23 cellular contexts compared by ENCODE assay signal in genomic region chr21:46493828-46494227, GRCh38. TPM values are rescaled to one million over a fixed set of nuclear protein-coding genes. Genes with fewer than 3 reads are reported as not detected.
DNase-seq lines count a peak whose midpoint lies in the region; ATAC-seq, FAIRE-seq and TF ChIP-seq lines count a peak whose summit lies in the region.
"Had no signal": no experiment of that assay in that cellular context is flagged by ENCODE, and none has a peak within 500 bp of the region (broad histone marks: within the 10 kb centered on the region; RNA-seq: fewer than 3 reads in every experiment).

No MANE protein-coding gene starts in this region.

- peaks cover 11% of the 10 kb centered on the region for H3K9me1 ChIP-seq in IMR-90 (ENCODE audit: insufficient read depth, low read length)

- TF ChIP-seq RAD21 in HepG2 (CRISPR knock-in tag; IDR thresholded peaks at IDR 0.05) (no peak), IMR-90 (IDR thresholded peaks at IDR 0.05; ENCODE audit: low read length) (no peak)

- H4K5ac ChIP-seq in IMR-90 (ENCODE audit: low read depth, low read length) = no peak overlapping the region

- no peak overlapping the region for H3K14ac ChIP-seq in IMR-90 (replicated peaks; ENCODE audit: low read depth, low read length)

- POLR2A ChIA-PET in HepG2 (lab: Yijun Ruan, JAX) = no interaction called here
- POLR2A ChIA-PET in IMR-90 (lab: Charles Lee; ENCODE audit: unreplicated experiment) = no interaction called here

- no peaks in the 10 kb centered on the region for H3K9me3 ChIP-seq in HepG2 (ENCODE audit: low read length)
- no peaks in the 10 kb centered on the region for H3K9me3 ChIP-seq in right lobe of liver
- H3K9me3 ChIP-seq in IMR-90 (ENCODE audit: control insufficient read depth, insufficient read depth, low read length) = no peaks in the 10 kb centered on the region; the same call in 1 of the 2 replicates
- H3K9me3 ChIP-seq in smooth muscle cell (replicated peaks; ENCODE audit: low read depth) = no peaks in the 10 kb centered on the region
- H3K9me3 ChIP-seq: BE2C, Caco-2 had no signal

- no TSS peak for BruUV-seq in HepG2 (replicated peaks; lab: Mats Ljungman, UMichigan)
- BruUV-seq in IMR-90 (replicated peaks; lab: Mats Ljungman, UMichigan) = no TSS peak

- H3K79me2 ChIP-seq in HepG2 (ENCODE audit: insufficient read depth, low read length) (no peaks in the 10 kb centered on the region), smooth muscle cell (ENCODE audit: low read depth) (peaks cover 4% of the 10 kb centered on the region)

- no peak for ATAC-seq in HepG2
- ATAC-seq in right lobe of liver = no peak
- no peak for ATAC-seq in IMR-90 (ENCODE audit: low read depth)
- ATAC-seq in central memory CD8-positive, alpha-beta T cell (replicated peaks; ENCODE audit: extremely low read depth, poor library complexity, severe bottlenecking) = no peak
- ATAC-seq in stimulated activated effector memory CD8-positive, alpha-beta T cell treated with anti-CD3 and anti-CD28 coated beads, Interleukin-12 subunit alpha, Interleukin-12 subunit beta, amount 100 ng/mL, for 72 hours = no peak
- ATAC-seq: A549 had no signal

- H2AFZ ChIP-seq in HepG2 (ENCODE audit: low read length) (no peak overlapping the region), IMR-90 (replicated peaks; ENCODE audit: low read length, poor library complexity) (no peak overlapping the region), smooth muscle cell (ENCODE audit: low read depth) (no peak overlapping the region)

- WGBS in HepG2 (ENCODE audit: low lambda C conversion rate) = 96% methylated on average over 6 of the region's 6 CpGs
- WGBS in right lobe of liver (ENCODE audit: insufficient coverage, low coverage, low lambda C conversion rate, missing lambda C conversion rate) = 99% methylated on average over 6 of the region's 6 CpGs
- no CpG with 5 or more reads among the region's 6 CpGs for WGBS in IMR-90 (ENCODE audit: extremely low coverage in 2 of 2, insufficient read length in 1 of 2), 2 experiments
- WGBS in smooth muscle cell (ENCODE audit: low lambda C conversion rate) = 99% methylated on average over 6 of the region's 6 CpGs

- H3K36me3 ChIP-seq in HepG2 (replicated peaks in 1 of 2; ENCODE audit: control insufficient read depth in 1 of 2, insufficient read depth in 2 of 2, low read length in 2 of 2) = peaks cover 17 to 37% of the 10 kb centered on the region in 2 experiments
- H3K36me3 ChIP-seq in right lobe of liver = peaks cover 0 to 18% (median under 1%) of the 10 kb centered on the region in 4 donors
- peaks cover 25% of the 10 kb centered on the region for H3K36me3 ChIP-seq in IMR-90 (ENCODE audit: control insufficient read depth, insufficient read depth, low read length)
- peaks cover 9% of the 10 kb centered on the region for H3K36me3 ChIP-seq in smooth muscle cell (ENCODE audit: low read depth)

- no peak for FAIRE-seq in HepG2 (lab: Jason Lieb, UNC)
- FAIRE-seq: A549, G401.6, GM12892 had no signal

- no peaks in the 10 kb centered on the region for H3K9me3 Mint-ChIP-seq in central memory CD8-positive, alpha-beta T cell
- H3K9me3 Mint-ChIP-seq in stimulated activated effector memory CD8-positive, alpha-beta T cell treated with anti-CD3 and anti-CD28 coated beads, Interleukin-12 subunit alpha, Interleukin-12 subunit beta, amount 100 ng/mL, for 72 hours = no peaks in the 10 kb centered on the region
- H3K9me3 Mint-ChIP-seq: CD4-positive, alpha-beta T cell had no signal

- H3K27ac Mint-ChIP-seq in central memory CD8-positive, alpha-beta T cell (ENCODE audit: low read depth) = peak overlapping the region; percentile 24
- peak overlapping the region; percentile 94 for H3K27ac Mint-ChIP-seq in stimulated activated effector memory CD8-positive, alpha-beta T cell treated with anti-CD3 and anti-CD28 coated beads, Interleukin-12 subunit alpha, Interleukin-12 subunit beta, amount 100 ng/mL, for 72 hours
- H3K27ac Mint-ChIP-seq: CD4-positive, alpha-beta T cell had no signal

- TF ChIP-seq POLR2A in HepG2 (IDR thresholded peaks at IDR 0.05; ENCODE audit: insufficient read depth in 1 of 2, low read depth in 2 of 2, low read length in 2 of 2) = no peak
- TF ChIP-seq POLR2A in right lobe of liver (IDR thresholded peaks at IDR 0.05) = no peak
- no peak for TF ChIP-seq POLR2A in IMR-90 (IDR thresholded peaks at IDR 0.05; ENCODE audit: low read depth, low read length)

- H3K27me3 Mint-ChIP-seq in central memory CD8-positive, alpha-beta T cell = no peaks in the 10 kb centered on the region
- H3K27me3 Mint-ChIP-seq: CD4-positive, alpha-beta T cell had no signal

- H4K8ac ChIP-seq in IMR-90 (ENCODE audit: low read depth in 2 of 2, low read length in 2 of 2) = no peak overlapping the region

- dilution Hi-C loops in IMR-90 (cut with HindIII; ENCODE audit: low sequenced_read_pairs, unreplicated experiment) = no loop called here

- no peak overlapping the region for H3K4me2 ChIP-seq in HepG2 (ENCODE audit: low read depth, low read length)
- H3K4me2 ChIP-seq in IMR-90 (ENCODE audit: low read depth, low read length) = no peak overlapping the region
- no peak overlapping the region for H3K4me2 ChIP-seq in smooth muscle cell
- H3K4me2 ChIP-seq: A549; BLaER1 treated with 17β-estradiol and CSF1 and Interleukin-3, amounts not matched to agents 10 nM and 100 nM had no signal

- H3K79me1 ChIP-seq in IMR-90 (ENCODE audit: low read depth in 1 of 2, low read length in 2 of 2) = peaks cover 18 to 38% of the 10 kb centered on the region in 2 experiments

- H4K91ac ChIP-seq in IMR-90 (ENCODE audit: insufficient read depth, low read depth, low read length) = no peak overlapping the region

- no peak overlapping the region for H3K27ac ChIP-seq in HepG2 (ENCODE audit: extremely low read length, insufficient read depth, low read length)
- no peak overlapping the region for H3K27ac ChIP-seq in right lobe of liver
- H3K27ac ChIP-seq in IMR-90 (ENCODE audit: insufficient read depth, low read length) = no peak overlapping the region
- no peak overlapping the region for H3K27ac ChIP-seq in smooth muscle cell (ENCODE audit: low read depth)
- H3K27ac ChIP-seq: A549; BLaER1 treated with 17β-estradiol and CSF1 and Interleukin-3, amounts not matched to agents 10 nM and 100 nM had no signal

- H3K23ac ChIP-seq in IMR-90 (ENCODE audit: low read depth, low read length) = no peak overlapping the region

- H3K4me3 Mint-ChIP-seq in central memory CD8-positive, alpha-beta T cell = no peak overlapping the region
- no peak overlapping the region for H3K4me3 Mint-ChIP-seq in stimulated activated effector memory CD8-positive, alpha-beta T cell treated with anti-CD3 and anti-CD28 coated beads, Interleukin-12 subunit alpha, Interleukin-12 subunit beta, amount 100 ng/mL, for 72 hours
- H3K4me3 Mint-ChIP-seq: CD14-positive monocyte; CD4-positive, alpha-beta T cell had no signal

- in situ Hi-C loops in HepG2 (cut with HindIII; ENCODE audit: extremely low pct_ligation_motif_present, low pct_unique_long_range_greater_than_20kb) = no loop called here
- in situ Hi-C loops in IMR-90 (cut with MboI; ENCODE audit: low sequenced_read_pairs) = no loop called here

- H2AK5ac ChIP-seq in IMR-90 (ENCODE audit: low read depth, low read length) = no peak overlapping the region

- intact Hi-C loops in HepG2 (cut with micrococcal nuclease; ENCODE audit: unreplicated experiment) (no loop called here), right lobe of liver (cut with DNase I) (no loop called here), IMR-90 (cut with micrococcal nuclease) (no loop called here)

- peaks cover 9% of the 10 kb centered on the region for H3K4me1 Mint-ChIP-seq in central memory CD8-positive, alpha-beta T cell
- H3K4me1 Mint-ChIP-seq in stimulated activated effector memory CD8-positive, alpha-beta T cell treated with anti-CD3 and anti-CD28 coated beads, Interleukin-12 subunit alpha, Interleukin-12 subunit beta, amount 100 ng/mL, for 72 hours = peaks cover 23% of the 10 kb centered on the region
- H3K4me1 Mint-ChIP-seq: CD14-positive monocyte had no signal

- no peak for DNase-seq in HepG2 (ENCODE audit: low spot score)
- no peak for DNase-seq in right lobe of liver
- DNase-seq in IMR-90 = no peak
- DNase-seq in central memory CD8-positive, alpha-beta T cell (ENCODE audit: low spot score in 2 of 2) = no peak
- DNase-seq in stimulated activated effector memory CD8-positive, alpha-beta T cell treated with anti-CD3 and anti-CD28 coated beads, Interleukin-12 subunit alpha, Interleukin-12 subunit beta, amount 100 ng/mL, for 72 hours (ENCODE audit: low spot score in 2 of 2) = no peak
- no peak for DNase-seq in COLO668 (lab: John Stamatoyannopoulos, UW; ENCODE audit: unreplicated experiment)
- DNase-seq in smooth muscle cell (lab: John Stamatoyannopoulos, UW; ENCODE audit: unreplicated experiment) = no peak
- DNase-seq: 8988T; ACHN; AML-193; BE2C; Caco-2; CD4-positive, alpha-beta T cell; DMS153; DND-41; GOT3; H7; HCEC 1CT had no signal

- H3K18ac ChIP-seq in IMR-90 (ENCODE audit: low read depth, low read length) = no peak overlapping the region

- H2AK9ac ChIP-seq in IMR-90 (replicated peaks; ENCODE audit: low read depth, low read length, poor library complexity) = no peak overlapping the region

- no peak overlapping the region for H2BK20ac ChIP-seq in IMR-90 (ENCODE audit: low read depth, low read length)

- CTCF ChIA-PET in HepG2 (lab: Yijun Ruan, JAX; ENCODE audit: low intra/inter-chr PET ratio, low total read pairs) = no interaction called here
- CTCF ChIA-PET in IMR-90 (lab: Yijun Ruan, JAX) = no interaction called here

- H2BK15ac ChIP-seq in IMR-90 (ENCODE audit: low read depth, low read length) = no peak overlapping the region

- no peak overlapping the region for H2BK120ac ChIP-seq in IMR-90 (ENCODE audit: low read depth, low read length)

- no peaks in the 10 kb centered on the region for H3F3A ChIP-seq in smooth muscle cell (ENCODE audit: low read depth)

- TF ChIP-seq EP300 in HepG2 (IDR thresholded peaks at IDR 0.05; ENCODE audit: low read depth in 2 of 2, low read length in 2 of 2) (no peak), HepG2 (CRISPR knock-in tag; IDR thresholded peaks at IDR 0.05; ENCODE audit: borderline replicate concordance) (no peak)

- no peak overlapping the region for H2BK5ac ChIP-seq in IMR-90 (ENCODE audit: low read depth, low read length, poor library complexity, severe bottlenecking)

- no peak overlapping the region for H3K4ac ChIP-seq in IMR-90 (ENCODE audit: low read depth, low read length)

- H3K36me3 Mint-ChIP-seq in central memory CD8-positive, alpha-beta T cell (ENCODE audit: insufficient read depth) = peaks cover 40% of the 10 kb centered on the region
- peaks cover 88% of the 10 kb centered on the region for H3K36me3 Mint-ChIP-seq in stimulated activated effector memory CD8-positive, alpha-beta T cell treated with anti-CD3 and anti-CD28 coated beads, Interleukin-12 subunit alpha, Interleukin-12 subunit beta, amount 100 ng/mL, for 72 hours

- H3K9ac ChIP-seq in HepG2 (ENCODE audit: insufficient read depth, low read depth, low read length) = no peak overlapping the region
- H3K9ac ChIP-seq in IMR-90 (ENCODE audit: low read depth, low read length) = no peak overlapping the region
- no peak overlapping the region for H3K9ac ChIP-seq in smooth muscle cell (ENCODE audit: low read depth)
- H3K9ac ChIP-seq: BLaER1 treated with 17β-estradiol and CSF1 and Interleukin-3, amounts not matched to agents 10 nM and 100 nM had no signal

- TF ChIP-seq CTCF in HepG2 (CRISPR knock-in tag; IDR thresholded peaks at IDR 0.05) (no peak), right lobe of liver (IDR thresholded peaks at IDR 0.05) (no peak), IMR-90 (conservative IDR thresholded peaks at IDR 0.05; ENCODE audit: low read depth, low read length) (no peak), smooth muscle cell (IDR thresholded peaks at IDR 0.05; ENCODE audit: borderline replicate concordance, insufficient read depth, poor library complexity, severe bottlenecking) (no peak)

- no peak overlapping the region for H3K56ac ChIP-seq in IMR-90 (ENCODE audit: extremely low read depth, insufficient read depth, low read length)

- H3K4me1 ChIP-seq in HepG2 (ENCODE audit: insufficient read depth, low read length) (no peaks in the 10 kb centered on the region), right lobe of liver (no peaks in the 10 kb centered on the region), IMR-90 (ENCODE audit: control insufficient read depth, insufficient read depth, low read length) (no peaks in the 10 kb centered on the region), smooth muscle cell (ENCODE audit: low read depth) (no peaks in the 10 kb centered on the region)
- H3K4me1 ChIP-seq: A549, BE2C, Caco-2 had no signal

- H3K4me3 ChIP-seq in HepG2 (replicated peaks in 1 of 3; ENCODE audit: insufficient read depth in 1 of 3, low read depth in 2 of 3, low read length in 3 of 3) = no peak overlapping the region
- no peak overlapping the region for H3K4me3 ChIP-seq in right lobe of liver
- no peak overlapping the region for H3K4me3 ChIP-seq in IMR-90 (ENCODE audit: insufficient read depth, low read depth, low read length)
- no peak overlapping the region for H3K4me3 ChIP-seq in smooth muscle cell
- H3K4me3 ChIP-seq: A549; BLaER1 treated with 17β-estradiol and CSF1 and Interleukin-3, amounts not matched to agents 10 nM and 100 nM had no signal

- H3K27me3 ChIP-seq in HepG2 (ENCODE audit: control insufficient read depth in 1 of 2, insufficient read depth in 2 of 2, low read length in 2 of 2) (no peaks in the 10 kb centered on the region), right lobe of liver (no peaks in the 10 kb centered on the region), IMR-90 (ENCODE audit: control insufficient read depth, insufficient read depth, low read length) (no peaks in the 10 kb centered on the region), smooth muscle cell (ENCODE audit: low read depth) (no peaks in the 10 kb centered on the region)
- H3K27me3 ChIP-seq: BE2C; BLaER1 treated with 17β-estradiol and CSF1 and Interleukin-3, amounts not matched to agents 10 nM and 100 nM had no signal

- H4K20me1 ChIP-seq in HepG2 (ENCODE audit: insufficient read depth, low read length) = no peaks in the 10 kb centered on the region; the same call in 1 of the 2 replicates
- no peaks in the 10 kb centered on the region for H4K20me1 ChIP-seq in IMR-90 (ENCODE audit: insufficient read depth, low read length)
- no peaks in the 10 kb centered on the region for H4K20me1 ChIP-seq in smooth muscle cell (ENCODE audit: low read depth)

RNA-seq across cellular contexts. Expression of gene DIP2A, which starts 35.1 kb away (rescaled TPM):
- total RNA-seq in HepG2 (2016; rRNA removed; fragmentation: Illumina TruSeq; extraction: Trizol) = 14.3 and 18.5 TPM in 2 replicates
- 10.2 and 10.8 TPM in 2 replicates for total RNA-seq in HepG2 (2016; cell fraction: cytosol; rRNA removed; fragmentation: Illumina TruSeq; extraction: Trizol; ENCODE audit: low read depth)
- total RNA-seq in HepG2 (2016; cell fraction: insoluble cytoplasmic fraction; rRNA removed; fragmentation: Illumina TruSeq; extraction: Trizol) = 13.5 and 16.4 TPM in 2 replicates
- total RNA-seq in HepG2 (2016; cell fraction: membrane; rRNA removed; fragmentation: Illumina TruSeq; extraction: Trizol) = 12.6 and 13.7 TPM in 2 replicates
- 25.8 and 30.7 TPM in 2 replicates for total RNA-seq in HepG2 (2016; cell fraction: nucleus; rRNA removed; fragmentation: Illumina TruSeq; extraction: Trizol)
- polyA plus RNA-seq in HepG2 (2011; rRNA removed) = 37.6 and 39.6 TPM in 2 replicates
- polyA plus RNA-seq in HepG2 (2011; cell fraction: cytosol; rRNA removed) = 16.3 and 17.3 TPM in 2 replicates
- polyA plus RNA-seq in HepG2 (2011; cell fraction: nucleus; rRNA removed) = 116 and 124 TPM in 2 replicates
- 21.3 and 25.5 TPM in 2 replicates for polyA plus RNA-seq in HepG2 (2012)
- 2.1 and 2.2 TPM in 2 replicates for polyA plus RNA-seq in HepG2 (2016; cell fraction: cytosol; fragmentation: Illumina TruSeq; extraction: Trizol; ENCODE audit: low read depth)
- 13.0 and 14.5 TPM in 2 replicates for polyA plus RNA-seq in HepG2 (2016; cell fraction: insoluble cytoplasmic fraction; fragmentation: Illumina TruSeq; extraction: Trizol; ENCODE audit: low read depth)
- 3.5 and 5.2 TPM in 2 replicates for polyA plus RNA-seq in HepG2 (2016; cell fraction: membrane; fragmentation: Illumina TruSeq; extraction: Trizol; ENCODE audit: low read depth)
- polyA plus RNA-seq in HepG2 (2016; cell fraction: nucleus; fragmentation: Illumina TruSeq; extraction: Trizol; ENCODE audit: insufficient read depth, low read depth) = 63.2 and 73.6 TPM in 2 replicates
- polyA minus RNA-seq in HepG2 (2011; rRNA and poly(A)+ RNA removed; ENCODE audit: low replicate concordance) = 62.8 and 78.2 TPM in 2 replicates
- 14.9 and 16.2 TPM in 2 replicates for polyA minus RNA-seq in HepG2 (2011; cell fraction: cytosol; rRNA and poly(A)+ RNA removed)
- polyA minus RNA-seq in HepG2 (2011; cell fraction: nucleus; rRNA and poly(A)+ RNA removed) = 89.9 and 90.4 TPM in 2 replicates
- 10 to 100 TPM; 12.3 to 14.4 (median 13.1) TPM for total RNA-seq in right lobe of liver
- total RNA-seq in IMR-90 (2012; rRNA removed) = 17.9 and 19.4 TPM in 2 replicates
- 22.7 and 24.3 TPM in 2 replicates for polyA plus RNA-seq in IMR-90 (2012; rRNA removed)
- 10.6 and 14.5 TPM in 2 replicates for polyA plus RNA-seq in IMR-90 (2012; cell fraction: cytosol; rRNA removed)
- polyA plus RNA-seq in IMR-90 (2012; cell fraction: nucleus; rRNA removed; ENCODE audit: low replicate concordance) = 83.5 and 90.7 TPM in 2 replicates
- 24.8 and 29.2 TPM in 2 replicates for total RNA-seq in smooth muscle cell
- polyA plus RNA-seq in smooth muscle cell = 11.5 and 22.1 TPM in 2 replicates
